In genomic region chr10:120538091-120538490, GRCh38 we compare ENCODE assay signal across 27 cellular contexts.
DNase-seq lines count a peak whose midpoint lies in the region; ATAC-seq, FAIRE-seq and TF ChIP-seq lines count a peak whose summit lies in the region.
"Had no signal": no experiment of that assay in that cellular context is flagged by ENCODE, and none has a peak within 500 bp of the region (broad histone marks: within the 10 kb centered on the region; RNA-seq: fewer than 3 reads in every experiment).

No MANE protein-coding gene starts in this region.

- DNase-seq in NCI-H1105 treated with DMSO at 0.1 percent for 48 hours (lab: John Stamatoyannopoulos, UW), result peak; percentile 41
- DNase-seq in NCI-H1105 (lab: John Stamatoyannopoulos, UW), result no peak
- peak; percentile 13 for DNase-seq in RPMI7951 (ENCODE audit: low read depth)
- peak; percentile 80 for DNase-seq in esophagus muscularis mucosa (ENCODE audit: extremely low spot score)
- no peak for DNase-seq in HTR-8/SVneo (ENCODE audit: insufficient read length, low spot score)
- DNase-seq in GM19238 (ENCODE audit: insufficient read length, low spot score), result no peak
- DNase-seq in GM19239 (ENCODE audit: insufficient read length, low spot score), result no peak
- DNase-seq: 8988T; ACHN; BE2C; Calu3; CD8-positive, alpha-beta memory T cell; HCEC 1CT; NCI-H187; NCI-H2081 treated with DMSO at 0.1 percent for 48 hours; NCI-H2171; NCI-H226; NCI-H524; NCI-H82; NK-92 treated with Interleukin-12 subunit alpha and Interleukin-12 subunit beta, amount 100 ng/mL, for 24 hours; PC-3; SJCRH30 had no signal

- H3K4me1 ChIP-seq in esophagus muscularis mucosa, result no peaks in the 10 kb centered on the region
- H3K4me1 ChIP-seq: BE2C, SJCRH30 had no signal

- 88% methylated on average over 2 of the region's 2 CpGs for WGBS in esophagus muscularis mucosa

- no peak overlapping the region for H3K27ac ChIP-seq in esophagus muscularis mucosa (replicated peaks in 1 of 4)
- H3K27ac ChIP-seq: SJCRH30 had no signal

- FAIRE-seq in HTR-8/SVneo (lab: Jason Lieb, UNC) (no peak), GM19239 (lab: Jason Lieb, UNC) (no peak)
- FAIRE-seq: GM18507, H1 had no signal

- TF ChIP-seq POLR2A in esophagus muscularis mucosa (IDR thresholded peaks at IDR 0.05; ENCODE audit: low read depth), result no peak

- TF ChIP-seq EP300 in esophagus muscularis mucosa (IDR thresholded peaks at IDR 0.05), result no peak

- H3K36me3 ChIP-seq in esophagus muscularis mucosa, result no peaks in the 10 kb centered on the region
- H3K36me3 ChIP-seq: BE2C, SJCRH30 had no signal

- no peak overlapping the region for H3K4me3 ChIP-seq in esophagus muscularis mucosa
- H3K4me3 ChIP-seq: SJCRH30 had no signal

- H3K27me3 ChIP-seq in esophagus muscularis mucosa, result no peaks in the 10 kb centered on the region
- H3K27me3 ChIP-seq: BE2C, SJCRH30 had no signal

- ATAC-seq in GM19351 (IDR thresholded peaks at IDR 0.05; ENCODE audit: unreplicated experiment), result no peak
- ATAC-seq: PC-3, Right ventricle myocardium inferior, SK-N-SH treated with all-trans-retinoic acid at 6 μM for 48 hours had no signal

- intact Hi-C loops in esophagus muscularis mucosa (cut with DNase I), result no loop called here

- peaks cover 0 to 7% (median 0%) of the 10 kb centered on the region in 4 donors for H3K9me3 ChIP-seq in esophagus muscularis mucosa
- H3K9me3 ChIP-seq: BE2C, SJCRH30 had no signal

- TF ChIP-seq CTCF in esophagus muscularis mucosa (IDR thresholded peaks at IDR 0.05), result no peak

Comparison
In these comparisons a context has a peak if more than half of its experiments do, and no peak if none do; other contexts are left out.
1. DNase-seq: peak in NCI-H1105 treated with DMSO at 0.1 percent for 48 hours (single experiment), RPMI7951 (single experiment) and esophagus muscularis mucosa (single experiment); none in NCI-H1105 (single experiment), HTR-8/SVneo (single experiment), GM19238 (single experiment) and GM19239 (single experiment).